ENCODE assay signal across 24 cellular contexts in the genomic region with DNA sequence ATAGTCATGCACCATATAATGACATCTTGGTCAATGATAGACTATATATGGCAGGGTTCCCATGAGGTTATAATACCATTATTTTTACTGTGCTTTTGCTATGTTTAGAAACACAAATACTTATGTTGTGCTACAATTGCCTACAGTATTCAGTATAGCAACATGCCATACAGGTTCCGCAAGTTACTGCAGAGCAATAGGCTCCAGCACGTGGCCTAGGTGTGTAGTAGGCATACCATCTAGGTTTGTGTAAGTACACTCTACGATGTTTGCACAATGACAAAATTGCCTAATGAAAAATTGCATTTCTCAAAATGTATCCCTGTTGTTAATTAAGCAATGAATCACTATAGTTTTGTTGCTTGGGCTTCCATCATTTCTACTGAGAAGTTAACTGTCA. TPM values are rescaled to one million over a fixed set of nuclear protein-coding genes. Genes with fewer than 3 reads are reported as not detected.
A peak's percentile ranks its signal among the peaks of the same experiment; 100 is the strongest.
DNase-seq lines count a peak whose midpoint lies in the region; ATAC-seq and TF ChIP-seq lines count a peak whose summit lies in the region.
"Had no signal": no experiment of that assay in that cellular context is flagged by ENCODE, and none has a peak within 500 bp of the region (broad histone marks: within the 10 kb centered on the region; RNA-seq: fewer than 3 reads in every experiment).

No MANE protein-coding gene starts in this region.

- no peaks in the 10 kb centered on the region for H3K27me3 ChIP-seq in hepatocyte
- H3K27me3 ChIP-seq: BE2C, body of pancreas, stomach had no signal

- no peak overlapping the region for H3K27ac ChIP-seq in hepatocyte
- H3K27ac ChIP-seq: body of pancreas, coronary artery, stomach had no signal

- H3K79me2 ChIP-seq in hepatocyte, result peaks cover 37% of the 10 kb centered on the region

- H3K4me1 ChIP-seq in hepatocyte (ENCODE audit: insufficient read depth), result no peaks in the 10 kb centered on the region
- H3K4me1 ChIP-seq: BE2C had no signal

- no peaks in the 10 kb centered on the region for H4K20me1 ChIP-seq in hepatocyte (ENCODE audit: insufficient read depth, poor library complexity, severe bottlenecking)

- no peak for ATAC-seq in HG03196 (IDR thresholded peaks at IDR 0.05; ENCODE audit: unreplicated experiment)
- ATAC-seq: activated CD8-positive, alpha-beta memory T cell treated with anti-CD3 and anti-CD28 coated beads, Interleukin-2, amount 10 ng/mL, durations not matched to agents 7 days and 5 days; activated T-helper 17 cell treated with anti-CD3 and anti-CD28 coated beads, Interleukin-2, amount 50 U/mL, for 72 hours; body of pancreas had no signal

- WGBS in hepatocyte (ENCODE audit: low lambda C conversion rate, missing lambda C conversion rate), result 73% methylated on average over 3 of the region's 3 CpGs

- H3K4me3 ChIP-seq in hepatocyte, result no peak overlapping the region
- H3K4me3 ChIP-seq: body of pancreas, coronary artery, stomach had no signal

- H3K4me2 ChIP-seq in hepatocyte, result no peak overlapping the region

- DNase-seq in NOMO-1 treated with DMSO at 0.1 percent for 48 hours (lab: John Stamatoyannopoulos, UW; ENCODE audit: unreplicated experiment), result peak; percentile 22
- DNase-seq in NOMO-1 treated with dmso at 0.1 percent for 144 hours (lab: John Stamatoyannopoulos, UW; ENCODE audit: unreplicated experiment), result no peak
- peak; percentile 51 for DNase-seq in NCI-H748 treated with DMSO at 0.1 percent for 48 hours (lab: John Stamatoyannopoulos, UW)
- DNase-seq in hepatocyte (ENCODE audit: low spot score), result peak; percentile 33
- no peak for DNase-seq in DMS 273 (lab: John Stamatoyannopoulos, UW; ENCODE audit: unreplicated experiment)
- DNase-seq in dedifferentiated amniotic fluid mesenchymal stem cell (ENCODE audit: extremely low spot score), result no peak
- no peak for DNase-seq in GOT3 (lab: John Stamatoyannopoulos, UW)
- DNase-seq: activated CD4-positive, alpha-beta T cell treated with anti-CD3 and anti-CD28 coated beads, Interleukin-2, amount 10 ng/mL, durations not matched to agents 24 days and 14 days; activated CD8-positive, alpha-beta memory T cell treated with anti-CD3 and anti-CD28 coated beads, Interleukin-2, amount 10 ng/mL, durations not matched to agents 7 days and 5 days; activated naive CD8-positive, alpha-beta T cell treated with anti-CD3 and anti-CD28 coated beads for 36 hours; BE2C; body of pancreas; hippocampal formation; islet precursor cell; MV-4-11; naive B cell; NCI-H1694 treated with DMSO at 0.1 percent for 48 hours; NCI-H446 treated with DMSO at 0.1 percent for 48 hours; Right ventricle myocardium superior; stimulated activated CD4-positive, alpha-beta T cell treated with anti-CD3 and anti-CD28 coated beads, Interleukin-4, amount 100 ng/mL, for 4 hours; stomach had no signal

- H3K9me3 ChIP-seq in hepatocyte (ENCODE audit: low read depth), result no peaks in the 10 kb centered on the region
- H3K9me3 ChIP-seq: BE2C, body of pancreas, stomach had no signal

- no peaks in the 10 kb centered on the region for H3K36me3 ChIP-seq in hepatocyte (replicated peaks; ENCODE audit: insufficient read depth, low read depth)
- H3K36me3 ChIP-seq: BE2C, stomach had no signal

- no peak overlapping the region for H2AFZ ChIP-seq in hepatocyte

- no peaks in the 10 kb centered on the region for H3K9me2 ChIP-seq in hepatocyte (replicated peaks; ENCODE audit: insufficient read depth)

- no peak for TF ChIP-seq CTCF in hepatocyte (IDR thresholded peaks at IDR 0.05; ENCODE audit: poor library complexity)

RNA-seq across cellular contexts. Expression of a gene that starts 9.8 kb away (rescaled TPM):
- total RNA-seq in hepatocyte, result 25.2 and 26.0 TPM in 2 replicates
- 6.0 and 7.1 TPM in 2 replicates for polyA plus RNA-seq in hepatocyte

Comparison
In these comparisons a context has a peak if more than half of its experiments do, and no peak if none do; other contexts are left out.
1. DNase-seq: peak in NOMO-1 treated with DMSO at 0.1 percent for 48 hours (single experiment), NCI-H748 treated with DMSO at 0.1 percent for 48 hours (single experiment) and hepatocyte (single experiment); none in NOMO-1 treated with dmso at 0.1 percent for 144 hours (single experiment), DMS 273 (single experiment), dedifferentiated amniotic fluid mesenchymal stem cell (single experiment) and GOT3 (single experiment).